Comparison of ENCODE assay signal across 2 cellular contexts in the genomic region with DNA sequence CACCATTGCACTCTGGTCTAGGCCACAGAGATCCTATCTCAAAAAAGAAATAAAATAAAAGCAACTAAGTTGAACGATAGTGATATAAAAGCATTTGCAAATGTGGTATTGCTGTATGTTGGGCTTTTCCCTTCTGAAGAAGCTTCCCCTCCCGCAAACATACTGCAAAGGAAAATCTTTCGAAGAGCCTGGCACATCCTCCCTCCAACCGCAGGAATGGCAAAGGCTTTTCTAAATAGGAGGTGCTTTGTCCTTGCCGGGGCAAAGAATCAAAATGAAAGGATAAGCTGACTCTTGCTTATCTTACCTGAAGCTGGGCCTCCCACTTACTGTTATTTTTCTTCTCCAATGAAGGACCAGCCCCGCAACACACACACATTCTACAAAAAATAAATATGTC.
TF ChIP-seq lines count a peak whose summit lies in the region.

No MANE protein-coding gene starts in this region.

TF ChIP-seq in liver, 16 proteins besides CTCF, POLR2A, EP300 and RAD21 (continued from another document):
- TF ChIP-seq, protein P1, sequence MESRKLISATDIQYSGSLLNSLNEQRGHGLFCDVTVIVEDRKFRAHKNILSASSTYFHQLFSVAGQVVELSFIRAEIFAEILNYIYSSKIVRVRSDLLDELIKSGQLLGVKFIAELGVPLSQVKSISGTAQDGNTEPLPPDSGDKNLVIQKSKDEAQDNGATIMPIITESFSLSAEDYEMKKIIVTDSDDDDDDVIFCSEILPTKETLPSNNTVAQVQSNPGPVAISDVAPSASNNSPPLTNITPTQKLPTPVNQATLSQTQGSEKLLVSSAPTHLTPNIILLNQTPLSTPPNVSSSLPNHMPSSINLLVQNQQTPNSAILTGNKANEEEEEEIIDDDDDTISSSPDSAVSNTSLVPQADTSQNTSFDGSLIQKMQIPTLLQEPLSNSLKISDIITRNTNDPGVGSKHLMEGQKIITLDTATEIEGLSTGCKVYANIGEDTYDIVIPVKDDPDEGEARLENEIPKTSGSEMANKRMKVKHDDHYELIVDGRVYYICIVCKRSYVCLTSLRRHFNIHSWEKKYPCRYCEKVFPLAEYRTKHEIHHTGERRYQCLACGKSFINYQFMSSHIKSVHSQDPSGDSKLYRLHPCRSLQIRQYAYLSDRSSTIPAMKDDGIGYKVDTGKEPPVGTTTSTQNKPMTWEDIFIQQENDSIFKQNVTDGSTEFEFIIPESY (IDR thresholded peaks at IDR 0.05), result no peak
- TF ChIP-seq JUND (IDR thresholded peaks at IDR 0.05) (no peak), EGR1 (IDR thresholded peaks at IDR 0.05; ENCODE audit: low read depth in 2 of 2) (no peak), FOXA2 (IDR thresholded peaks at IDR 0.05) (no peak), TAF1 (conservative IDR thresholded peaks at IDR 0.05) (no peak), YY1 (IDR thresholded peaks at IDR 0.05) (no peak), FOXA1 (IDR thresholded peaks at IDR 0.05) (no peak), RXRA (IDR thresholded peaks at IDR 0.05) (no peak), HNF4A (conservative IDR thresholded peaks at IDR 0.05) (no peak), NR2F2 (IDR thresholded peaks at IDR 0.05) (no peak), SP1 (IDR thresholded peaks at IDR 0.05) (no peak)
- TF ChIP-seq, protein P2, sequence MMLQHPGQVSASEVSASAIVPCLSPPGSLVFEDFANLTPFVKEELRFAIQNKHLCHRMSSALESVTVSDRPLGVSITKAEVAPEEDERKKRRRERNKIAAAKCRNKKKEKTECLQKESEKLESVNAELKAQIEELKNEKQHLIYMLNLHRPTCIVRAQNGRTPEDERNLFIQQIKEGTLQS (IDR thresholded peaks at IDR 0.05), result no peak
- TF ChIP-seq, protein P3, sequence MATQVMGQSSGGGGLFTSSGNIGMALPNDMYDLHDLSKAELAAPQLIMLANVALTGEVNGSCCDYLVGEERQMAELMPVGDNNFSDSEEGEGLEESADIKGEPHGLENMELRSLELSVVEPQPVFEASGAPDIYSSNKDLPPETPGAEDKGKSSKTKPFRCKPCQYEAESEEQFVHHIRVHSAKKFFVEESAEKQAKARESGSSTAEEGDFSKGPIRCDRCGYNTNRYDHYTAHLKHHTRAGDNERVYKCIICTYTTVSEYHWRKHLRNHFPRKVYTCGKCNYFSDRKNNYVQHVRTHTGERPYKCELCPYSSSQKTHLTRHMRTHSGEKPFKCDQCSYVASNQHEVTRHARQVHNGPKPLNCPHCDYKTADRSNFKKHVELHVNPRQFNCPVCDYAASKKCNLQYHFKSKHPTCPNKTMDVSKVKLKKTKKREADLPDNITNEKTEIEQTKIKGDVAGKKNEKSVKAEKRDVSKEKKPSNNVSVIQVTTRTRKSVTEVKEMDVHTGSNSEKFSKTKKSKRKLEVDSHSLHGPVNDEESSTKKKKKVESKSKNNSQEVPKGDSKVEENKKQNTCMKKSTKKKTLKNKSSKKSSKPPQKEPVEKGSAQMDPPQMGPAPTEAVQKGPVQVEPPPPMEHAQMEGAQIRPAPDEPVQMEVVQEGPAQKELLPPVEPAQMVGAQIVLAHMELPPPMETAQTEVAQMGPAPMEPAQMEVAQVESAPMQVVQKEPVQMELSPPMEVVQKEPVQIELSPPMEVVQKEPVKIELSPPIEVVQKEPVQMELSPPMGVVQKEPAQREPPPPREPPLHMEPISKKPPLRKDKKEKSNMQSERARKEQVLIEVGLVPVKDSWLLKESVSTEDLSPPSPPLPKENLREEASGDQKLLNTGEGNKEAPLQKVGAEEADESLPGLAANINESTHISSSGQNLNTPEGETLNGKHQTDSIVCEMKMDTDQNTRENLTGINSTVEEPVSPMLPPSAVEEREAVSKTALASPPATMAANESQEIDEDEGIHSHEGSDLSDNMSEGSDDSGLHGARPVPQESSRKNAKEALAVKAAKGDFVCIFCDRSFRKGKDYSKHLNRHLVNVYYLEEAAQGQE (IDR thresholded peaks at IDR 0.05), result no peak
- TF ChIP-seq, protein P4, sequence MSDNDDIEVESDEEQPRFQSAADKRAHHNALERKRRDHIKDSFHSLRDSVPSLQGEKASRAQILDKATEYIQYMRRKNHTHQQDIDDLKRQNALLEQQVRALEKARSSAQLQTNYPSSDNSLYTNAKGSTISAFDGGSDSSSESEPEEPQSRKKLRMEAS (IDR thresholded peaks at IDR 0.05), result no peak

TF ChIP-seq in HepG2, 621 proteins besides CTCF, POLR2A, EP300 and RAD21 (continued from another document):
- TF ChIP-seq ELF3 (CRISPR knock-in tag; IDR thresholded peaks at IDR 0.05), result no peak
- TF ChIP-seq MEF2D (CRISPR knock-in tag; IDR thresholded peaks at IDR 0.05), result no peak
- no peak for TF ChIP-seq TEAD2 (CRISPR knock-in tag; IDR thresholded peaks at IDR 0.05)
- TF ChIP-seq POLR2AphosphoS5 (IDR thresholded peaks at IDR 0.05; ENCODE audit: low read depth, low read length), result no peak
- TF ChIP-seq ZNF33A (CRISPR knock-in tag; IDR thresholded peaks at IDR 0.05; ENCODE audit: borderline replicate concordance), result no peak
- TF ChIP-seq NFE2 (CRISPR knock-in tag; IDR thresholded peaks at IDR 0.05), result no peak
- TF ChIP-seq NR2C2 (CRISPR knock-in tag; IDR thresholded peaks at IDR 0.05; ENCODE audit: borderline replicate concordance), result no peak
- no peak for TF ChIP-seq POLR2G (IDR thresholded peaks at IDR 0.05; ENCODE audit: low read depth, low read length)
- TF ChIP-seq ZNF326 (CRISPR knock-in tag; IDR thresholded peaks at IDR 0.05; ENCODE audit: borderline replicate concordance), result no peak
- TF ChIP-seq, protein P5, sequence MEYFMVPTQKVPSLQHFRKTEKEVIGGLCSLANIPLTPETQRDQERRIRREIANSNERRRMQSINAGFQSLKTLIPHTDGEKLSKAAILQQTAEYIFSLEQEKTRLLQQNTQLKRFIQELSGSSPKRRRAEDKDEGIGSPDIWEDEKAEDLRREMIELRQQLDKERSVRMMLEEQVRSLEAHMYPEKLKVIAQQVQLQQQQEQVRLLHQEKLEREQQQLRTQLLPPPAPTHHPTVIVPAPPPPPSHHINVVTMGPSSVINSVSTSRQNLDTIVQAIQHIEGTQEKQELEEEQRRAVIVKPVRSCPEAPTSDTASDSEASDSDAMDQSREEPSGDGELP (IDR thresholded peaks at IDR 0.05; ENCODE audit: borderline replicate concordance, low read depth), result no peak
- TF ChIP-seq, protein P6, sequence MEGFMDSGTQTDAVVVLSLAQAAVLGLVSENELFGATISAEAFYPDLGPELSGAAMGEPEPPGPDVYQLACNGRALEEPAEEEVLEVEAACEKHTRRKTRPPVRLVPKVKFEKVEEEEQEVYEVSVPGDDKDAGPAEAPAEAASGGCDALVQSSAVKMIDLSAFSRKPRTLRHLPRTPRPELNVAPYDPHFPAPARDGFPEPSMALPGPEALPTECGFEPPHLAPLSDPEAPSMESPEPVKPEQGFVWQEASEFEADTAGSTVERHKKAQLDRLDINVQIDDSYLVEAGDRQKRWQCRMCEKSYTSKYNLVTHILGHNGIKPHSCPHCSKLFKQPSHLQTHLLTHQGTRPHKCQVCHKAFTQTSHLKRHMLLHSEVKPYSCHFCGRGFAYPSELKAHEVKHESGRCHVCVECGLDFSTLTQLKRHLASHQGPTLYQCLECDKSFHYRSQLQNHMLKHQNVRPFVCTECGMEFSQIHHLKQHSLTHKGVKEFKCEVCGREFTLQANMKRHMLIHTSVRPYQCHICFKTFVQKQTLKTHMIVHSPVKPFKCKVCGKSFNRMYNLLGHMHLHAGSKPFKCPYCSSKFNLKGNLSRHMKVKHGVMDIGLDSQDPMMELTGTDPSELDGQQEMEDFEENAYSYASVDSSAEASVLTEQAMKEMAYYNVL (CRISPR knock-in tag; IDR thresholded peaks at IDR 0.05; ENCODE audit: borderline replicate concordance), result no peak
- TF ChIP-seq ZNF772 (CRISPR knock-in tag; IDR thresholded peaks at IDR 0.05), result no peak
- TF ChIP-seq CEBPB (IDR thresholded peaks at IDR 0.05; ENCODE audit: borderline replicate concordance, low read depth, low read length), result no peak
